ENCODE assay signal across 1 cellular context in genomic region chr2:206159346-206160123, GRCh38.
TF ChIP-seq lines count a peak whose summit lies in the region.

TSS of gene EEF1B2 (plus strand) at chr2:206159895. CDS start at chr2:206159980, 85 bp downstream.
TSS of gene NDUFS1 (minus strand) at chr2:206159444. CDS start at chr2:206153678, 5,766 bp downstream.

TF ChIP-seq in K562, 482 proteins besides CTCF, POLR2A, EP300 and RAD21 (continued from another document and continues in another):
- TF ChIP-seq, protein P1, sequence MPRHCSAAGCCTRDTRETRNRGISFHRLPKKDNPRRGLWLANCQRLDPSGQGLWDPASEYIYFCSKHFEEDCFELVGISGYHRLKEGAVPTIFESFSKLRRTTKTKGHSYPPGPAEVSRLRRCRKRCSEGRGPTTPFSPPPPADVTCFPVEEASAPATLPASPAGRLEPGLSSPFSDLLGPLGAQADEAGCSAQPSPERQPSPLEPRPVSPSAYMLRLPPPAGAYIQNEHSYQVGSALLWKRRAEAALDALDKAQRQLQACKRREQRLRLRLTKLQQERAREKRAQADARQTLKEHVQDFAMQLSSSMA (CRISPR knock-in tag; IDR thresholded peaks at IDR 0.05): no peak
- TF ChIP-seq ZNF347 (CRISPR knock-in tag; IDR thresholded peaks at IDR 0.05; ENCODE audit: low read depth) (no peak), ZFX (CRISPR knock-in tag; IDR thresholded peaks at IDR 0.05) (peak; percentile 69), GATAD2B (IDR thresholded peaks at IDR 0.05; ENCODE audit: borderline replicate concordance) (no peak), SAFB2 (IDR thresholded peaks at IDR 0.05; ENCODE audit: borderline replicate concordance, low read depth, low read length, severe bottlenecking) (no peak), ZNF76 (CRISPR knock-in tag; IDR thresholded peaks at IDR 0.05; ENCODE audit: borderline replicate concordance) (no peak), TBL1XR1 (IDR thresholded peaks at IDR 0.05; ENCODE audit: low read length in 2 of 2) (0 out of 4 replicates have a peak, but pooled peaks of 1 of the 2 experiments have one; percentile 5), CHD1 (IDR thresholded peaks at IDR 0.05; ENCODE audit: low read length) (no peak), JUND (IDR thresholded peaks at IDR 0.05; ENCODE audit: borderline replicate concordance, low read depth, low read length) (no peak; the same call in 1 of the 2 replicates), JUND (tag; IDR thresholded peaks at IDR 0.05; ENCODE audit: borderline replicate concordance, low read depth, low read length) (no peak; the same call in 2 of the 3 replicates), MTA2 (IDR thresholded peaks at IDR 0.05; ENCODE audit: low read depth) (0 out of 2 replicates have a peak, but pooled peaks have one; percentile 49), NFIC (IDR thresholded peaks at IDR 0.05) (0 out of 2 replicates have a peak, but pooled peaks have one; percentile 12), STAG1 (CRISPR knock-in tag; IDR thresholded peaks at IDR 0.05; ENCODE audit: borderline replicate concordance) (no peak), MAZ (CRISPR knock-in tag; conservative IDR thresholded peaks at IDR 0.05 in 1 of 2, IDR thresholded peaks at IDR 0.05 in 1 of 2) (peak in 1 of 2 experiments; percentile 20; a peak in 2 of 4 replicates), ZKSCAN3 (CRISPR knock-in tag; IDR thresholded peaks at IDR 0.05) (no peak), CHCHD3 (CRISPR knock-in tag; IDR thresholded peaks at IDR 0.05) (no peak), EWSR1 (IDR thresholded peaks at IDR 0.05; ENCODE audit: borderline replicate concordance, low read depth, partially characterized antibody) (no peak), TOE1 (IDR thresholded peaks at IDR 0.05; ENCODE audit: borderline replicate concordance) (peak; percentile 41; the same call in 1 of the 2 replicates), TOE1 (CRISPR knock-in tag; IDR thresholded peaks at IDR 0.05; ENCODE audit: borderline replicate concordance, low read depth) (no peak), LARP7 (IDR thresholded peaks at IDR 0.05) (no peak), ZNF311 (CRISPR knock-in tag; IDR thresholded peaks at IDR 0.05) (no peak), KDM1A (IDR thresholded peaks at IDR 0.05) (no peak), ZFPM2 (CRISPR knock-in tag; IDR thresholded peaks at IDR 0.05) (no peak), SRSF7 (optimal IDR thresholded peaks at IDR 0.05; ENCODE audit: low read depth, low read length) (no peak), SMARCA4 (IDR thresholded peaks at IDR 0.05) (no peak), PBX2 (CRISPR knock-in tag; IDR thresholded peaks at IDR 0.05; ENCODE audit: low read depth) (no peak), PBX2 (tag; conservative IDR thresholded peaks at IDR 0.05; ENCODE audit: low read depth) (no peak), NR1H2 (CRISPR knock-in tag; IDR thresholded peaks at IDR 0.05) (no peak), FOXO4 (CRISPR knock-in tag; IDR thresholded peaks at IDR 0.05) (no peak), AFF1 (IDR thresholded peaks at IDR 0.05; ENCODE audit: low read depth in 1 of 2, partially characterized antibody in 2 of 2) (no peak), BMI1 (IDR thresholded peaks at IDR 0.05; ENCODE audit: low read length) (no peak), PCBP2 (IDR thresholded peaks at IDR 0.05; ENCODE audit: low read depth, low read length, poor library complexity, severe bottlenecking) (no peak), SMARCE1 (IDR thresholded peaks at IDR 0.05) (no peak), ZNF79 (CRISPR knock-in tag; IDR thresholded peaks at IDR 0.05; ENCODE audit: low read depth) (no peak), ZNF668 (CRISPR knock-in tag; IDR thresholded peaks at IDR 0.05) (no peak), THAP12 (CRISPR knock-in tag; IDR thresholded peaks at IDR 0.05) (no peak), SRF (CRISPR knock-in tag; IDR thresholded peaks at IDR 0.05) (peak; percentile 87 to 95; a peak in 3 of 4 replicates), NUFIP1 (IDR thresholded peaks at IDR 0.05; ENCODE audit: partially characterized antibody) (no peak), E2F4 (CRISPR knock-in tag; IDR thresholded peaks at IDR 0.05; ENCODE audit: low read depth) (no peak), ZBTB12 (CRISPR knock-in tag; IDR thresholded peaks at IDR 0.05) (no peak), ELF1 (tag; IDR thresholded peaks at IDR 0.05) (peak; percentile 15; the same call in 1 of the 2 replicates), PHF20 (IDR thresholded peaks at IDR 0.05; ENCODE audit: partially characterized antibody) (no peak), SIN3A (IDR thresholded peaks at IDR 0.05; ENCODE audit: borderline replicate concordance in 2 of 2, control insufficient read depth in 1 of 2, low read depth in 2 of 2, low read length in 2 of 2) (peak; percentile 38 to 67; a peak in 1 of 4 replicates), EZH2 (IDR thresholded peaks at IDR 0.05; ENCODE audit: borderline replicate concordance, low read depth, low read length) (no peak)
- TF ChIP-seq, protein P2, sequence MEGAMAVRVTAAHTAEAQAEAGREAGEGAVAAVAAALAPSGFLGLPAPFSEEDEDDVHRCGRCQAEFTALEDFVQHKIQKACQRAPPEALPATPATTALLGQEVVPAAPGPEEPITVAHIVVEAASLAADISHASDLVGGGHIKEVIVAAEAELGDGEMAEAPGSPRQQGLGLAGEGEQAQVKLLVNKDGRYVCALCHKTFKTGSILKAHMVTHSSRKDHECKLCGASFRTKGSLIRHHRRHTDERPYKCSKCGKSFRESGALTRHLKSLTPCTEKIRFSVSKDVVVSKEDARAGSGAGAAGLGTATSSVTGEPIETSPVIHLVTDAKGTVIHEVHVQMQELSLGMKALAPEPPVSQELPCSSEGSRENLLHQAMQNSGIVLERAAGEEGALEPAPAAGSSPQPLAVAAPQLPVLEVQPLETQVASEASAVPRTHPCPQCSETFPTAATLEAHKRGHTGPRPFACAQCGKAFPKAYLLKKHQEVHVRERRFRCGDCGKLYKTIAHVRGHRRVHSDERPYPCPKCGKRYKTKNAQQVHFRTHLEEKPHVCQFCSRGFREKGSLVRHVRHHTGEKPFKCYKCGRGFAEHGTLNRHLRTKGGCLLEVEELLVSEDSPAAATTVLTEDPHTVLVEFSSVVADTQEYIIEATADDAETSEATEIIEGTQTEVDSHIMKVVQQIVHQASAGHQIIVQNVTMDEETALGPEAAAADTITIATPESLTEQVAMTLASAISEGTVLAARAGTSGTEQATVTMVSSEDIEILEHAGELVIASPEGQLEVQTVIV (CRISPR knock-in tag; IDR thresholded peaks at IDR 0.05; ENCODE audit: borderline replicate concordance): no peak
- TF ChIP-seq, protein P3, sequence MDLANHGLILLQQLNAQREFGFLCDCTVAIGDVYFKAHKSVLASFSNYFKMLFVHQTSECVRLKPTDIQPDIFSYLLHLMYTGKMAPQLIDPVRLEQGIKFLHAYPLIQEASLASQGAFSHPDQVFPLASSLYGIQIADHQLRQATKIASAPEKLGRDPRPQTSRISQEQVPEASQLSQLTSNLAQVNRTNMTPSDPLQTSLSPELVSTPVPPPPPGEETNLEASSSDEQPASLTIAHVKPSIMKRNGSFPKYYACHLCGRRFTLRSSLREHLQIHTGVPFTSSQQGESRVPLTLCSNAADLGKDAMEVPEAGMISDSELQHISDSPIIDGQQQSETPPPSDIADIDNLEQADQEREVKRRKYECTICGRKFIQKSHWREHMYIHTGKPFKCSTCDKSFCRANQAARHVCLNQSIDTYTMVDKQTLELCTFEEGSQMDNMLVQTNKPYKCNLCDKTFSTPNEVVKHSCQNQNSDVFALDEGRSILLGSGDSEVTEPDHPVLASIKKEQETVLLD (IDR thresholded peaks at IDR 0.05): no peak
